ENCODE assay signal across 7 cellular contexts in genomic region chr4:129131343-129131742, GRCh38.
"Had no signal": no experiment of that assay in that cellular context is flagged by ENCODE, and none has a peak within 500 bp of the region (broad histone marks: within the 10 kb centered on the region; RNA-seq: fewer than 3 reads in every experiment).

No MANE protein-coding gene starts in this region.

- H3K9ac ChIP-seq: KMS-11 had no signal

- DNase-seq: IMR-90, KBM-7, KG1 had no signal

- H3K27ac ChIP-seq: HL-60, KMS-11 had no signal

- H3K4me3 ChIP-seq: K562 had no signal

- H3K4me2 ChIP-seq: KMS-11 had no signal

- ATAC-seq: HepG2, K562 had no signal
